ENCODE assay signal across 10 cellular contexts in the genomic region with DNA sequence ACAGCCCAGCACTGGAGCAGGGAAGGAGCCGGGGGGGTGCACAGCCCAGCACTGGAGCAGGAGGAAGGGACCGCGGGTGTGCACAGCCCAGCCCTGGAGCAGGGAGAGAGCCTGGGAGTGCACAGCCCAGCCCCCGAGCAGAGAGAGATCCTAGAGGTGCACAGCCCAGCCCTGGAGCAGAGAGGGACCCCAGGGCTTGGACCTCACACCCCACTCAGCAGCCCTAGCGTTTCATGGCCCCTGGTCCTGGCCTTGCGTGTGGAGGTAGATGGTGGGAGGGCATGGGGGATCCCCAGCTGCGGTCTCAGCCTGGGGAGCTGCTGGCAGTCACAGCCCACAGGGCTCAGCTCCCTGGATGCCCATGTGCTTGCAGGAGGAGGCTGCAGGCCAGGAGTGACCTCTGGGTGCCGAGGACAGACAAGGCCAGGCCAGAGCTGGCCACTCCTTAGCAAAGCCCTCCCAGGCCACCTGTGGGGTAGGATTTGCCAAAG. TPM values are rescaled to one million over a fixed set of nuclear protein-coding genes. Genes with fewer than 3 reads are reported as not detected.
DNase-seq lines count a peak whose midpoint lies in the region; ATAC-seq, FAIRE-seq and TF ChIP-seq lines count a peak whose summit lies in the region.
"Had no signal": no experiment of that assay in that cellular context is flagged by ENCODE, and none has a peak within 500 bp of the region (broad histone marks: within the 10 kb centered on the region; RNA-seq: fewer than 3 reads in every experiment).

No MANE protein-coding gene starts in this region.

- DNase-seq in HFF-Myc (ENCODE audit: extremely low read depth, low read depth) (no peak), bronchial epithelial cell (ENCODE audit: low read depth) (no peak), left colon (no peak), NCI-H1048 (lab: John Stamatoyannopoulos, UW) (no peak)
- DNase-seq in activated naive CD4-positive, alpha-beta T cell (lab: John Stamatoyannopoulos, UW), result no peak
- no peak for DNase-seq in activated CD4-positive, alpha-beta T cell treated with anti-CD3 and anti-CD28 coated beads, Interleukin-2, amount 10 ng/mL, durations not matched to agents 24 days and 14 days
- DNase-seq: activated CD4-positive, alpha-beta T cell treated with anti-CD3 and anti-CD28 coated beads for 4 hours; Caco-2 had no signal

- TF ChIP-seq CTCF in HFF-Myc (IDR thresholded peaks at IDR 0.05; ENCODE audit: low read depth, low read length, missing control alignments) (no peak), bronchial epithelial cell (IDR thresholded peaks at IDR 0.05; ENCODE audit: insufficient read depth, low read length, severe bottlenecking) (no peak)

- H3K27ac ChIP-seq in stomach smooth muscle (ENCODE audit: low read length), result peak overlapping the region; percentile 91

- no peak overlapping the region for H3K27ac Mint-ChIP-seq in activated CD4-positive, alpha-beta T cell treated with anti-CD3 and anti-CD28 coated beads, Interleukin-2, amount 10 ng/mL, durations not matched to agents 24 days and 14 days

- peak; percentile 21 for ATAC-seq in left colon
- no peak for ATAC-seq in HG02759 (IDR thresholded peaks at IDR 0.05; ENCODE audit: unreplicated experiment)

- no peaks in the 10 kb centered on the region for H3K9me3 ChIP-seq in stomach smooth muscle (ENCODE audit: control insufficient read depth in 2 of 2, low read length in 2 of 2)
- H3K9me3 ChIP-seq: Caco-2 had no signal

- intact Hi-C loops in left colon (cut with DNase I, micrococcal nuclease), result no loop called here
- intact Hi-C loops in activated CD4-positive, alpha-beta T cell treated with anti-CD3 and anti-CD28 coated beads, Interleukin-2, amount 10 ng/mL, durations not matched to agents 24 days and 14 days (cut with micrococcal nuclease), result no loop called here

- H3K9me3 Mint-ChIP-seq in activated CD4-positive, alpha-beta T cell treated with anti-CD3 and anti-CD28 coated beads, Interleukin-2, amount 10 ng/mL, durations not matched to agents 24 days and 14 days, result peaks cover 8% of the 10 kb centered on the region

- peaks cover 9% of the 10 kb centered on the region for H3K36me3 ChIP-seq in bronchial epithelial cell (ENCODE audit: control insufficient read depth, insufficient read depth, low read length)
- H3K36me3 ChIP-seq in stomach smooth muscle (ENCODE audit: control insufficient read depth in 2 of 2, insufficient read depth in 2 of 2, low read length in 2 of 2), result peaks cover 6 to 9% of the 10 kb centered on the region in 2 donors

- peaks cover 17% of the 10 kb centered on the region for H3K4me1 Mint-ChIP-seq in activated CD4-positive, alpha-beta T cell treated with anti-CD3 and anti-CD28 coated beads, Interleukin-2, amount 10 ng/mL, durations not matched to agents 24 days and 14 days

- peak overlapping the region; percentile 36 to 38 for H3K9ac ChIP-seq in stomach smooth muscle (ENCODE audit: low read length in 2 of 2)

- no peak for FAIRE-seq in bronchial epithelial cell (lab: Jason Lieb, UNC)

- no peak overlapping the region for H3K4me3 Mint-ChIP-seq in activated CD4-positive, alpha-beta T cell treated with anti-CD3 and anti-CD28 coated beads, Interleukin-2, amount 10 ng/mL, durations not matched to agents 24 days and 14 days

- peaks cover 3% of the 10 kb centered on the region for H3K27me3 Mint-ChIP-seq in activated CD4-positive, alpha-beta T cell treated with anti-CD3 and anti-CD28 coated beads, Interleukin-2, amount 10 ng/mL, durations not matched to agents 24 days and 14 days

- H3K27me3 ChIP-seq in bronchial epithelial cell (ENCODE audit: control insufficient read depth, insufficient read depth, low read length), result no peaks in the 10 kb centered on the region
- no peaks in the 10 kb centered on the region for H3K27me3 ChIP-seq in stomach smooth muscle (ENCODE audit: control insufficient read depth in 1 of 2, insufficient read depth in 2 of 2, low read length in 2 of 2)

- H3K4me1 ChIP-seq in stomach smooth muscle (ENCODE audit: control insufficient read depth, insufficient read depth, low read length), result peaks cover 47% of the 10 kb centered on the region

- H3K4me3 ChIP-seq in HFF-Myc (replicated peaks; ENCODE audit: low read depth, low read length), result peak overlapping the region; percentile 49
- H3K4me3 ChIP-seq in bronchial epithelial cell (ENCODE audit: low read depth, low read length), result peak overlapping the region; percentile 34
- H3K4me3 ChIP-seq in stomach smooth muscle (ENCODE audit: low read length in 2 of 2), result peak overlapping the region; percentile 55 to 74

- peaks cover 3% of the 10 kb centered on the region for H3K36me3 Mint-ChIP-seq in activated CD4-positive, alpha-beta T cell treated with anti-CD3 and anti-CD28 coated beads, Interleukin-2, amount 10 ng/mL, durations not matched to agents 24 days and 14 days (ENCODE audit: low read depth)

RNA-seq across cellular contexts. Expression of gene GAS6, which starts 25.1 kb away (rescaled TPM):
- total RNA-seq in bronchial epithelial cell, result 41.3 and 70.0 TPM in 2 replicates
- total RNA-seq in left colon, result 100 to 1,000 TPM; 125 to 185 TPM
- total RNA-seq in activated CD4-positive, alpha-beta T cell treated with anti-CD3 and anti-CD28 coated beads, Interleukin-2, amount 10 ng/mL, durations not matched to agents 24 days and 14 days, result 0.17 and 0.54 TPM in 2 replicates

Comparison
In these comparisons a context has a peak if more than half of its experiments do, and no peak if none do; other contexts are left out.
1. RNA of gene GAS6, which starts 25.1 kb away (total RNA-seq): 125 to 185 TPM in left colon and 41.3 to 70.0 TPM in bronchial epithelial cell; 0.17 to 0.54 TPM in activated CD4-positive, alpha-beta T cell treated with anti-CD3 and anti-CD28 coated beads, Interleukin-2, amount 10 ng/mL, durations not matched to agents 24 days and 14 days; every median in the first group is over 10 times any median in the second.
2. Peak in every context shown above with its lines, with median percentiles within 50 percentile points of each other: H3K4me3 ChIP-seq.